9 cellular contexts compared by ENCODE assay signal in the genomic region with DNA sequence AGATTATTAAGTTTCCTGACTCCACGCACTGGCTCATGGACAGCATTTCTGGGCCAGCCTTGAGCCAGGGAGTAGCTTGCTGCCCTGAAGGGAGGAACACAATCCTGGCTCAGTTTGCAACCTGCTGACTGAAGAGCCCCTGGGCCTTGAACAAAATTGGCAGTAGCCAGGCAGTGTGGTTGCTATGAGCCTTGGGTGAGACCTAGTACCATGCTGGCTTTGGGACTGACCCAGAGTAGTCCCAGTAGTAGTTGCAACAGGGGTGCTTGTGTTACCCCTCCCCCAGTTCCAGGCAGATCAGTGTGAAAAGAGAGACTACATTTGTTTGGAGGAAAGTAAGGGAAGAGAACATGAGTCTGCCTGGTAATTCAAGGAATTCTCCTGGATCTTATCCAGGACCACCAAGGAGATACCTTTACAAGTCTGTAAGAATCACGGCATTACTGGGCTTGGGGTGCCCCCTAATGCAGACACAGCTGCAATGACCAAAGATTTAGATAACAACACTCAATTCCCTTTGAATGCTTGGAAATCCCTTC. TPM values are rescaled to one million over a fixed set of nuclear protein-coding genes. Genes with fewer than 3 reads are reported as not detected.
A peak's percentile ranks its signal among the peaks of the same experiment; 100 is the strongest.
DNase-seq lines count a peak whose midpoint lies in the region; ATAC-seq and TF ChIP-seq lines count a peak whose summit lies in the region.
"Had no signal": no experiment of that assay in that cellular context is flagged by ENCODE, and none has a peak within 500 bp of the region (broad histone marks: within the 10 kb centered on the region; RNA-seq: fewer than 3 reads in every experiment).

No MANE protein-coding gene starts in this region.

- no peak overlapping the region for H3K4me3 ChIP-seq in AG04450 (ENCODE audit: low read depth, low read length)
- H3K4me3 ChIP-seq in NB4 (ENCODE audit: low read depth, low read length), result no peak overlapping the region

- H3K4me3 Mint-ChIP-seq in MCF 10A (ENCODE audit: unreplicated experiment), result no peak overlapping the region

- H3K36me3 Mint-ChIP-seq in MCF 10A (ENCODE audit: insufficient read depth, unreplicated experiment), result no peaks in the 10 kb centered on the region

- peak; percentile 78 for TF ChIP-seq CTCF in AG04450 (IDR thresholded peaks at IDR 0.05; ENCODE audit: low read depth, low read length)
- TF ChIP-seq CTCF in NB4 (IDR thresholded peaks at IDR 0.05; ENCODE audit: low read depth, low read length), result no peak
- TF ChIP-seq CTCF in MCF 10A (IDR thresholded peaks at IDR 0.05; ENCODE audit: unreplicated experiment), result peak; percentile 54
- TF ChIP-seq CTCF in GM13977 (IDR thresholded peaks at IDR 0.05; ENCODE audit: extremely low read depth, insufficient read depth, missing control alignments), result no peak

- CTCF ChIA-PET in AG04450 (lab: Charles Lee) (interaction anchor here (0.6 to 12.7 kb wide), 5 partner anchors 17 to 330 kb away, joined by 3 to 180 read pairs (median 16); no protein-coding TSS in a partner anchor), MCF 10A (lab: Yijun Ruan, JAX) (interaction anchor here (0.7 to 3.0 kb wide), 8 partner anchors 40 to 333 kb away, joined by 3 to 46 read pairs (median 4); no protein-coding TSS in a partner anchor)

- intact Hi-C loops in MCF 10A (cut with micrococcal nuclease), result loop anchor here (1.0 to 10.0 kb wide), 4 partner anchors 57 to 329 kb away; a partner anchor contains a TSS

- peaks cover 19% of the 10 kb centered on the region for H3K4me1 Mint-ChIP-seq in MCF 10A (ENCODE audit: insufficient read depth, unreplicated experiment)

- no peaks in the 10 kb centered on the region for H3K9me3 ChIP-seq in AG04450 (ENCODE audit: control insufficient read depth, insufficient read depth, low read length)

- POLR2A ChIA-PET in AG04450 (lab: Yijun Ruan, JAX) (interaction anchor here (0.6 kb wide), 1 partner anchor 330 kb away, joined by 3 read pairs; no protein-coding TSS in a partner anchor), MCF 10A (lab: Yijun Ruan, JAX) (no interaction called here)

- H3K27me3 Mint-ChIP-seq in MCF 10A (ENCODE audit: insufficient read depth, unreplicated experiment), result no peaks in the 10 kb centered on the region

- ATAC-seq in HG02588 (IDR thresholded peaks at IDR 0.05; ENCODE audit: unreplicated experiment) (no peak), GM18868 (IDR thresholded peaks at IDR 0.05; ENCODE audit: unreplicated experiment) (no peak), GM21526 (IDR thresholded peaks at IDR 0.05; ENCODE audit: low FRiP score, unreplicated experiment) (no peak)

- no peak for TF ChIP-seq POLR2A in NB4 (IDR thresholded peaks at IDR 0.05; ENCODE audit: extremely low read depth, insufficient read length)

- H3K27ac Mint-ChIP-seq in MCF 10A (ENCODE audit: low read depth, unreplicated experiment), result no peak overlapping the region

- no peaks in the 10 kb centered on the region for H3K9me3 Mint-ChIP-seq in MCF 10A (ENCODE audit: unreplicated experiment)

- DNase-seq in AG04450 (ENCODE audit: low read depth, low spot score) (peak; percentile 90), NB4 (ENCODE audit: low read depth) (peak; percentile 4), MCF 10A (ENCODE audit: unreplicated experiment) (peak; percentile 73), kidney glomerular epithelial cell (lab: John Stamatoyannopoulos, UW) (peak; percentile 45), GM13977 (ENCODE audit: low spot score) (no peak)
- DNase-seq: T-helper 1 cell had no signal

- no TSS peak for BruUV-seq in MCF 10A (replicated peaks; lab: Mats Ljungman, UMichigan)

- no peaks in the 10 kb centered on the region for H3K27me3 ChIP-seq in AG04450 (ENCODE audit: control insufficient read depth, insufficient read depth, low read length)

- H3K27ac ChIP-seq in AG04450 (ENCODE audit: low read depth, low read length), result peak overlapping the region; percentile 11

- in situ Hi-C loops in GM13977 (cut with MboI; ENCODE audit: low pct_unique_long_range_greater_than_20kb, low sequenced_read_pairs, unreplicated experiment), result no loop called here

RNA-seq across cellular contexts. Expression of a gene that starts 22.0 kb away (rescaled TPM):
- polyA plus RNA-seq in AG04450 (2011; rRNA removed), result 12.7 and 17.1 TPM in 2 replicates
- polyA minus RNA-seq in AG04450 (2011; rRNA and poly(A)+ RNA removed), result 14.9 and 20.6 TPM in 2 replicates
- total RNA-seq in MCF 10A (2022), result 0.17 TPM in 1 of 2 replicates, not detected in the other

RNA-seq across cellular contexts. Expression of a gene that starts 58.2 kb away (rescaled TPM):
- polyA plus RNA-seq in AG04450 (2011; rRNA removed), result 1.6 and 2.2 TPM in 2 replicates
- 2.3 and 2.5 TPM in 2 replicates for polyA minus RNA-seq in AG04450 (2011; rRNA and poly(A)+ RNA removed)
- total RNA-seq in MCF 10A (2022), result 8.5 and 10.4 TPM in 2 replicates

Comparison
In these comparisons a context has a peak if more than half of its experiments do, and no peak if none do; other contexts are left out.
1. CTCF ChIP-seq: peak in AG04450 (single experiment) and MCF 10A (single experiment); none in NB4 (single experiment) and GM13977 (single experiment).